ENCODE assay signal across 11 cellular contexts in the genomic region with DNA sequence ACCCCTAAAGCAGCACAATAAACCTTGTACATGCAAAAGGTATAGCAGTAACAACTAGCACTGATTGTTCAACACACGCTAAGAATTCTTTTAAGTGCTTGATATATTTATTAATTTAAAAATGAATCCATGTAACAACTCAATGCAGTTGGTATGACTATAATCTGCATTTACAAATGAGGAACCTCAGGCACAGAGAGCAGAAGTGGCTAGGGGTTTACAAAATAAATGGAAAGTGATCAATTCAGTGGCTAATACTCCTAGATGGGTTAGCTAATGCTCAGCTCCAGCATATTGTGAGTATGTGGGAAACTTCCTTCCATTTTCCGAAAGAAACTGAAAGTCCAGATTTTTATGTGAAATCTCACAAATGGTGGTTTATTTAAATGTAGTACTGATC.
DNase-seq lines count a peak whose midpoint lies in the region; ATAC-seq and TF ChIP-seq lines count a peak whose summit lies in the region.
"Had no signal": no experiment of that assay in that cellular context is flagged by ENCODE, and none has a peak within 500 bp of the region (broad histone marks: within the 10 kb centered on the region; RNA-seq: fewer than 3 reads in every experiment).

No MANE protein-coding gene starts in this region.

- no peaks in the 10 kb centered on the region for H4K20me1 ChIP-seq in SU-DHL-6 (ENCODE audit: low read depth, low read length)

- peaks cover 12% of the 10 kb centered on the region for H3K36me3 Mint-ChIP-seq in activated naive CD4-positive, alpha-beta T cell treated with anti-CD3 and anti-CD28 coated beads, Interleukin-2, amount 50 U/mL, for 24 hours
- peaks cover 9 to 18% of the 10 kb centered on the region in 2 donors for H3K36me3 Mint-ChIP-seq in stimulated activated naive B cell treated with anti-CD40 and anti-IgM and Interleukin-4, amounts not matched to agents 10 μg/mL and 1 μg/mL and 100 μg/mL, for 72 hours

- peak overlapping the region; percentile 76 for H3K4me3 Mint-ChIP-seq in activated naive CD4-positive, alpha-beta T cell treated with anti-CD3 and anti-CD28 coated beads, Interleukin-2, amount 50 U/mL, for 24 hours
- peak overlapping the region; percentile 76 to 83 for H3K4me3 Mint-ChIP-seq in stimulated activated naive B cell treated with anti-CD40 and anti-IgM and Interleukin-4, amounts not matched to agents 10 μg/mL and 1 μg/mL and 100 μg/mL, for 72 hours

- H3K27ac Mint-ChIP-seq in activated naive CD4-positive, alpha-beta T cell treated with anti-CD3 and anti-CD28 coated beads, Interleukin-2, amount 50 U/mL, for 24 hours = peak overlapping the region; percentile 96
- H3K27ac Mint-ChIP-seq in stimulated activated naive B cell treated with anti-CD40 and anti-IgM and Interleukin-4, amounts not matched to agents 10 μg/mL and 1 μg/mL and 100 μg/mL, for 72 hours = peak overlapping the region; percentile 95

- peaks cover 12% of the 10 kb centered on the region; the same call in 1 of the 2 replicates for H3F3A ChIP-seq in SU-DHL-6 (ENCODE audit: insufficient read depth)

- H3K4me3 ChIP-seq in SU-DHL-6 (ENCODE audit: insufficient read depth, low read length, poor library complexity, severe bottlenecking) = peak overlapping the region; percentile 31
- H3K4me3 ChIP-seq: cardiac muscle cell had no signal

- H3K36me3 ChIP-seq in SU-DHL-6 (ENCODE audit: low read length) = no peaks in the 10 kb centered on the region

- H2AFZ ChIP-seq in SU-DHL-6 (ENCODE audit: low read depth, low read length, severe bottlenecking) = peak overlapping the region; percentile 68

- peaks cover 58% of the 10 kb centered on the region for H3K4me1 Mint-ChIP-seq in activated naive CD4-positive, alpha-beta T cell treated with anti-CD3 and anti-CD28 coated beads, Interleukin-2, amount 50 U/mL, for 24 hours
- H3K4me1 Mint-ChIP-seq in stimulated activated naive B cell treated with anti-CD40 and anti-IgM and Interleukin-4, amounts not matched to agents 10 μg/mL and 1 μg/mL and 100 μg/mL, for 72 hours = peaks cover 13 to 16% of the 10 kb centered on the region in 2 donors

- TF ChIP-seq CTCF in SU-DHL-6 (IDR thresholded peaks at IDR 0.05; ENCODE audit: insufficient read depth, low read length, poor library complexity, severe bottlenecking) = no peak

- H3K9me3 ChIP-seq in SU-DHL-6 (ENCODE audit: insufficient read depth, low read length) = no peaks in the 10 kb centered on the region

- H3K79me2 ChIP-seq in SU-DHL-6 (ENCODE audit: insufficient read depth, low read length) = no peaks in the 10 kb centered on the region

- intact Hi-C loops in posterior cingulate gyrus (cut with DNase I) = no loop called here

- H3K9me2 ChIP-seq in SU-DHL-6 (replicated peaks; ENCODE audit: insufficient read depth, low read length) = no peaks in the 10 kb centered on the region

- H3K27me3 Mint-ChIP-seq in activated naive CD4-positive, alpha-beta T cell treated with anti-CD3 and anti-CD28 coated beads, Interleukin-2, amount 50 U/mL, for 24 hours = no peaks in the 10 kb centered on the region
- H3K27me3 Mint-ChIP-seq in stimulated activated naive B cell treated with anti-CD40 and anti-IgM and Interleukin-4, amounts not matched to agents 10 μg/mL and 1 μg/mL and 100 μg/mL, for 72 hours = no peaks in the 10 kb centered on the region

- ATAC-seq in HG02870 (IDR thresholded peaks at IDR 0.05; ENCODE audit: unreplicated experiment) = peak; percentile 33
- ATAC-seq in stimulated activated naive B cell treated with anti-CD40 and anti-IgM and Interleukin-4, amounts not matched to agents 10 μg/mL and 1 μg/mL and 100 μg/mL, for 72 hours (replicated peaks) = peak; percentile 71 to 80

- H3K9me3 Mint-ChIP-seq in activated naive CD4-positive, alpha-beta T cell treated with anti-CD3 and anti-CD28 coated beads, Interleukin-2, amount 50 U/mL, for 24 hours = no peaks in the 10 kb centered on the region
- peaks cover 0 to 3% of the 10 kb centered on the region in 2 donors for H3K9me3 Mint-ChIP-seq in stimulated activated naive B cell treated with anti-CD40 and anti-IgM and Interleukin-4, amounts not matched to agents 10 μg/mL and 1 μg/mL and 100 μg/mL, for 72 hours

- no peak for DNase-seq in activated naive CD4-positive, alpha-beta T cell treated with Interleukin-2 at 50 U/mL for 16 hours
- DNase-seq in stimulated activated naive B cell treated with anti-CD40 and anti-IgM and Interleukin-4, amounts not matched to agents 10 μg/mL and 1 μg/mL and 100 μg/mL, for 72 hours = no peak
- DNase-seq in stimulated activated CD4-positive, alpha-beta T cell treated with anti-CD3 and anti-CD28 coated beads, Interleukin-4, amount 100 ng/mL, for 1 hour = no peak
- DNase-seq in SIG-M5 treated with dmso at 0.1 percent for 504 hours (lab: John Stamatoyannopoulos, UW; ENCODE audit: unreplicated experiment) (no peak), posterior cingulate gyrus (no peak)
- DNase-seq: activated CD4-positive, CD25-positive, alpha-beta regulatory T cell treated with anti-CD3 and anti-CD28 coated beads, Interleukin-2, amount 50 U/mL, for 72 hours; NCI-H524 had no signal

- peak overlapping the region; percentile 57 for H3K4me2 ChIP-seq in SU-DHL-6 (ENCODE audit: low read depth, low read length, poor library complexity, severe bottlenecking)

- H3K27me3 ChIP-seq in SU-DHL-6 (ENCODE audit: low read length) = no peaks in the 10 kb centered on the region
- H3K27me3 ChIP-seq: cardiac muscle cell had no signal

- H3K9ac ChIP-seq in SU-DHL-6 (ENCODE audit: low read length) = peak overlapping the region; percentile 20; the same call in 1 of the 2 replicates

- H3K27ac ChIP-seq in SU-DHL-6 (ENCODE audit: low read depth, low read length) = peak overlapping the region; percentile 72
- H3K27ac ChIP-seq: cardiac muscle cell had no signal
